1 cellular context compared by ENCODE assay signal in the genomic region with DNA sequence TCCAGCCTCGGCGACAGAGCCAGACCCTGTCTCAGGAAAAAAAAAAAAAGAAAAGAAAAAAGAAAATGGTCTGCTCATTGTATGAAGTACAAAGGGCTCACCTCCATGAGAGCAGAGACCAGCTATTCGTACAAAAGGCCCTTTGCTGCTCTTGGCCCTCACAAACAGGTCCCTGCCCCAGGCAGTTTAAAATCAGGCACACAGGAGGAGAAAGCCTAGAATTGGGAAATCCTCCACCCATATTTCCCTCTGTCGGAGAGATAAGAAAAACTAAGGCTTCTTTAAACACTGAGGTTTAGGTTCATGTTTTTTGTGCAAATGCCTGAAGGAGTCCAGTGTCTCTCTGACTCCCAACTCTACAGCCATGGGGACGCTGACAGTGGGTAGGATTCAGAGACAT.
TF ChIP-seq lines count a peak whose summit lies in the region.

No MANE protein-coding gene starts in this region.

TF ChIP-seq in GM23338, 12 proteins besides CTCF, POLR2A, EP300 and RAD21 (continued from another document):
- TF ChIP-seq ZNF462 (CRISPR knock-in tag; IDR thresholded peaks at IDR 0.05) (no peak), POLR2AphosphoS5 (IDR thresholded peaks at IDR 0.05; ENCODE audit: low read depth) (no peak), NANOG (IDR thresholded peaks at IDR 0.05; ENCODE audit: borderline replicate concordance) (no peak), ZNF331 (CRISPR knock-in tag; IDR thresholded peaks at IDR 0.05; ENCODE audit: low read depth) (no peak)
- TF ChIP-seq, protein P1, sequence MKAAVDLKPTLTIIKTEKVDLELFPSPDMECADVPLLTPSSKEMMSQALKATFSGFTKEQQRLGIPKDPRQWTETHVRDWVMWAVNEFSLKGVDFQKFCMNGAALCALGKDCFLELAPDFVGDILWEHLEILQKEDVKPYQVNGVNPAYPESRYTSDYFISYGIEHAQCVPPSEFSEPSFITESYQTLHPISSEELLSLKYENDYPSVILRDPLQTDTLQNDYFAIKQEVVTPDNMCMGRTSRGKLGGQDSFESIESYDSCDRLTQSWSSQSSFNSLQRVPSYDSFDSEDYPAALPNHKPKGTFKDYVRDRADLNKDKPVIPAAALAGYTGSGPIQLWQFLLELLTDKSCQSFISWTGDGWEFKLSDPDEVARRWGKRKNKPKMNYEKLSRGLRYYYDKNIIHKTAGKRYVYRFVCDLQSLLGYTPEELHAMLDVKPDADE (IDR thresholded peaks at IDR 0.05), result no peak
